26 cellular contexts compared by ENCODE assay signal in the genomic region with DNA sequence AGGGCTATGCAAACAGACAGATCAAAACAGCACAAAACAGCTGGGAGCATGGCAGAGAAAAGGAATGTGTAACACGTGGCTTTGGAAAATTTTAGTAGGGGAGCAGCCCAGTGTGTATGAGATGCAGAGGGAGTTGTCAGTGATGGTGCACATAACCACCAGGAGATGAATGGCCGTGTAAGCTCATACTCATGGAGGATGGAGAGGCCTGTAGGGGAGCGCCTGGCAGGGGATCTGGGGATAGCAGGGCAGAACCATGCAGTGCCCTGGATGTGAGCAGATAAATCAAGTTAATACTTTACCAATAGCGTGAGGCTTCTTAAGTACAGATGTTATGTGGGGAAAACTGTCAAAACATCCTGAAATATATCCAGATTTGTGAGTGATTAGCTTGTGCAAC. TPM values are rescaled to one million over a fixed set of nuclear protein-coding genes. Genes with fewer than 3 reads are reported as not detected.
"Had no signal": no experiment of that assay in that cellular context is flagged by ENCODE, and none has a peak within 500 bp of the region (broad histone marks: within the 10 kb centered on the region; RNA-seq: fewer than 3 reads in every experiment).

No MANE protein-coding gene starts in this region.

- H3K4me1 Mint-ChIP-seq: activated naive CD4-positive, alpha-beta T cell treated with anti-CD3 and anti-CD28 coated beads, Interleukin-2, amount 50 U/mL, for 24 hours had no signal

- H3K36me3 ChIP-seq: ascending aorta, SJCRH30 had no signal

- H3K4me3 ChIP-seq: ascending aorta, body of pancreas, K562, SJCRH30 had no signal

- H3K9me3 ChIP-seq: ascending aorta, body of pancreas, SJCRH30, SK-N-SH had no signal

- H3K9ac ChIP-seq: SK-N-SH had no signal

- H3K27me3 Mint-ChIP-seq: activated CD8-positive, alpha-beta T cell treated with anti-CD3 and anti-CD28 coated beads for 36 hours had no signal

- H3K36me3 Mint-ChIP-seq: activated naive CD4-positive, alpha-beta T cell treated with anti-CD3 and anti-CD28 coated beads, Interleukin-2, amount 50 U/mL, for 24 hours had no signal

- ATAC-seq: activated CD4-positive, CD25-positive, alpha-beta regulatory T cell treated with anti-CD3 and anti-CD28 coated beads, Interleukin-2, amount 50 U/mL, for 24 hours; activated CD8-positive, alpha-beta T cell treated with anti-CD3 and anti-CD28 coated beads for 36 hours; activated T-cell treated with anti-CD3 and anti-CD28 coated beads, Interleukin-2, amount 50 U/mL, for 72 hours; body of pancreas; K562; Panc1; Right ventricle myocardium inferior had no signal

- DNase-seq: activated CD4-positive, alpha-beta T cell treated with anti-CD3 and anti-CD28 coated beads for 4 hours; activated CD8-positive, alpha-beta memory T cell treated with anti-CD3 and anti-CD28 coated beads, Interleukin-2, amount 50 U/mL, for 4 hours; activated CD8-positive, alpha-beta T cell treated with anti-CD3 and anti-CD28 coated beads for 36 hours; activated effector memory CD4-positive, alpha-beta T cell treated with Interleukin-2 at 50 U/mL for 16 hours; activated naive CD4-positive, alpha-beta T cell; activated T-cell treated with anti-CD3 and anti-CD28 coated beads, Interleukin-2, amount 50 U/mL, for 72 hours; amniotic stem cell; body of pancreas; Karpas-422; NCI-H1930; NCI-H345; NCI-H510A; NCI-H526 treated with DMSO at 0.1 percent for 48 hours; NCI-H82; OCI-M1; RPMI8226; SJCRH30; SK-N-SH had no signal

- H3K27ac ChIP-seq: ascending aorta, body of pancreas, SJCRH30 had no signal

- H3K9me3 Mint-ChIP-seq: activated CD8-positive, alpha-beta T cell treated with anti-CD3 and anti-CD28 coated beads for 36 hours; activated naive CD4-positive, alpha-beta T cell treated with anti-CD3 and anti-CD28 coated beads, Interleukin-2, amount 50 U/mL, for 24 hours; activated T-cell treated with anti-CD3 and anti-CD28 coated beads, Interleukin-2, amount 50 U/mL, for 72 hours; T-helper 2 cell treated with Interferon-gamma antibody and Interleukin-4, amounts not matched to agents 5 μg/mL and 100 μg/mL, for 36 hours had no signal

- H3K4me2 ChIP-seq: SK-N-SH had no signal

- H3K4me3 Mint-ChIP-seq: activated CD8-positive, alpha-beta T cell treated with anti-CD3 and anti-CD28 coated beads for 36 hours; activated naive CD4-positive, alpha-beta T cell treated with anti-CD3 and anti-CD28 coated beads, Interleukin-2, amount 50 U/mL, for 24 hours; activated T-cell treated with anti-CD3 and anti-CD28 coated beads, Interleukin-2, amount 50 U/mL, for 72 hours; T-helper 2 cell treated with Interferon-gamma antibody and Interleukin-4, amounts not matched to agents 5 μg/mL and 100 μg/mL, for 36 hours had no signal

- H3K27ac Mint-ChIP-seq: activated CD8-positive, alpha-beta T cell treated with anti-CD3 and anti-CD28 coated beads for 36 hours; activated naive CD4-positive, alpha-beta T cell treated with anti-CD3 and anti-CD28 coated beads, Interleukin-2, amount 50 U/mL, for 24 hours; activated T-cell treated with anti-CD3 and anti-CD28 coated beads, Interleukin-2, amount 50 U/mL, for 72 hours; T-helper 2 cell treated with Interferon-gamma antibody and Interleukin-4, amounts not matched to agents 5 μg/mL and 100 μg/mL, for 36 hours had no signal

- H3K27me3 ChIP-seq: ascending aorta, body of pancreas, SJCRH30 had no signal

RNA-seq across cellular contexts. Expression of gene RHOBTB1, which starts 45.6 kb away (rescaled TPM):
- total RNA-seq: T-helper 1 cell treated with Interleukin-12 subunit alpha and Interleukin-12 subunit beta and Interleukin-4 antibody, amounts not matched to agents 30 ng/mL and 1 ng/mL, for 36 hours had no signal
